In genomic region chr2:217825469-217826235, GRCh38 we compare ENCODE assay signal across 25 cellular contexts.
A peak's percentile ranks its signal among the peaks of the same experiment; 100 is the strongest.
DNase-seq lines count a peak whose midpoint lies in the region; ATAC-seq and TF ChIP-seq lines count a peak whose summit lies in the region.
"Had no signal": no experiment of that assay in that cellular context is flagged by ENCODE, and none has a peak within 500 bp of the region (broad histone marks: within the 10 kb centered on the region; RNA-seq: fewer than 3 reads in every experiment).

No MANE protein-coding gene starts in this region.

- H3K27ac ChIP-seq in adrenal gland (peak overlapping the region in 3 of 5 donors; percentile 69 to 90 (median 78)), gastroesophageal sphincter (peak overlapping the region; percentile 70 to 93 (median 90)), thyroid gland (peak overlapping the region; percentile 67 to 85 (median 83))
- H3K27ac ChIP-seq: BLaER1 treated with 17β-estradiol and CSF1 and Interleukin-3, amounts not matched to agents 10 nM and 100 nM; WERI-Rb-1 had no signal

- H3K4me1 Mint-ChIP-seq in progenitor cell of endocrine pancreas (ENCODE audit: low read depth), result peaks cover 5% of the 10 kb centered on the region
- H3K4me1 Mint-ChIP-seq: activated CD4-positive, alpha-beta T cell treated with anti-CD3 and anti-CD28 coated beads, Interleukin-2, amount 10 ng/mL, durations not matched to agents 24 days and 14 days had no signal

- no peaks in the 10 kb centered on the region for H3K9me3 Mint-ChIP-seq in progenitor cell of endocrine pancreas (ENCODE audit: low read depth)
- H3K9me3 Mint-ChIP-seq: activated CD4-positive, alpha-beta T cell treated with anti-CD3 and anti-CD28 coated beads, Interleukin-2, amount 10 ng/mL, durations not matched to agents 24 days and 14 days; stimulated activated naive CD8-positive, alpha-beta T cell treated with anti-CD3 and anti-CD28 coated beads, Interleukin-15, Interleukin-2, amounts not matched to agents 100 ng/mL and 50 ng/mL, for 24 hours had no signal

- TF ChIP-seq CTCF in adrenal gland (IDR thresholded peaks at IDR 0.05) (no peak), gastroesophageal sphincter (IDR thresholded peaks at IDR 0.05) (no peak), progenitor cell of endocrine pancreas (IDR thresholded peaks at IDR 0.05; ENCODE audit: unreplicated experiment) (no peak), thyroid gland (IDR thresholded peaks at IDR 0.05) (no peak)

- intact Hi-C loops in adrenal gland (cut with DNase I) (no loop called here), thyroid gland (cut with DNase I) (no loop called here)

- H3K27ac Mint-ChIP-seq in progenitor cell of endocrine pancreas, result peak overlapping the region; percentile 43
- H3K27ac Mint-ChIP-seq: activated CD4-positive, alpha-beta T cell treated with anti-CD3 and anti-CD28 coated beads, Interleukin-2, amount 10 ng/mL, durations not matched to agents 24 days and 14 days; stimulated activated naive CD8-positive, alpha-beta T cell treated with anti-CD3 and anti-CD28 coated beads, Interleukin-15, Interleukin-2, amounts not matched to agents 100 ng/mL and 50 ng/mL, for 24 hours had no signal

- peaks cover 4% of the 10 kb centered on the region for H3K27me3 Mint-ChIP-seq in progenitor cell of endocrine pancreas
- H3K27me3 Mint-ChIP-seq: activated CD4-positive, alpha-beta T cell treated with anti-CD3 and anti-CD28 coated beads, Interleukin-2, amount 10 ng/mL, durations not matched to agents 24 days and 14 days; stimulated activated naive CD8-positive, alpha-beta T cell treated with anti-CD3 and anti-CD28 coated beads, Interleukin-15, Interleukin-2, amounts not matched to agents 100 ng/mL and 50 ng/mL, for 24 hours had no signal

- no peak for DNase-seq in adrenal gland
- no peak for DNase-seq in progenitor cell of endocrine pancreas (ENCODE audit: low spot score, unreplicated experiment)
- DNase-seq in thyroid gland, result no peak
- no peak for DNase-seq in cerebellar nuclear complex (lab: John Stamatoyannopoulos, UW)
- no peak for DNase-seq in NCI-H774 (lab: John Stamatoyannopoulos, UW)
- DNase-seq in HuH-7.5 (ENCODE audit: low spot score), result no peak
- DNase-seq: activated CD4-positive, alpha-beta T cell treated with anti-CD3 and anti-CD28 coated beads, Interleukin-2, amount 10 ng/mL, durations not matched to agents 24 days and 14 days; activated naive CD4-positive, alpha-beta T cell; activated T-cell treated with anti-CD3 and anti-CD28 coated beads, Interleukin-2, amount 50 U/mL, for 48 hours; Calu3; cortex of kidney; mesenchymal stem cell; NCI-H1092; NCI-H187; NCI-H2171 treated with DMSO at 0.1 percent for 48 hours; NCI-H526; nucleus accumbens; retina; T-helper 9 cell; WERI-Rb-1 had no signal

- no peak overlapping the region for H3K4me3 Mint-ChIP-seq in progenitor cell of endocrine pancreas (ENCODE audit: low read depth)
- H3K4me3 Mint-ChIP-seq: activated CD4-positive, alpha-beta T cell treated with anti-CD3 and anti-CD28 coated beads, Interleukin-2, amount 10 ng/mL, durations not matched to agents 24 days and 14 days; stimulated activated naive CD8-positive, alpha-beta T cell treated with anti-CD3 and anti-CD28 coated beads, Interleukin-15, Interleukin-2, amounts not matched to agents 100 ng/mL and 50 ng/mL, for 24 hours had no signal

- TF ChIP-seq POLR2A in adrenal gland (IDR thresholded peaks at IDR 0.05) (no peak), gastroesophageal sphincter (IDR thresholded peaks at IDR 0.05) (no peak), thyroid gland (IDR thresholded peaks at IDR 0.05) (no peak)

- H3K4me3 ChIP-seq in adrenal gland, result no peak overlapping the region
- H3K4me3 ChIP-seq in gastroesophageal sphincter, result no peak overlapping the region
- no peak overlapping the region for H3K4me3 ChIP-seq in thyroid gland (replicated peaks in 1 of 3)
- H3K4me3 ChIP-seq: BLaER1 treated with 17β-estradiol and CSF1 and Interleukin-3, amounts not matched to agents 10 nM and 100 nM; vagina had no signal

- no peaks in the 10 kb centered on the region for H3K36me3 Mint-ChIP-seq in progenitor cell of endocrine pancreas (ENCODE audit: insufficient read depth)

- 92 to 97% (median 96%) methylated on average over 6 to 8 of the region's 8 CpGs for WGBS in adrenal gland, 4 donors
- WGBS in gastroesophageal sphincter (ENCODE audit: low coverage in 1 of 2), 2 donors, result 60 to 82% methylated on average over 1 to 3 of the region's 8 CpGs
- 87 to 93% methylated on average over 7 to 8 of the region's 8 CpGs for WGBS in thyroid gland, 2 donors

- peaks cover 22 to 46% of the 10 kb centered on the region in 2 donors for H3K4me1 ChIP-seq in adrenal gland (replicated peaks in 1 of 2)
- H3K4me1 ChIP-seq in gastroesophageal sphincter, result peaks cover 14 to 100% (median 77%) of the 10 kb centered on the region in 3 donors
- peaks cover 44 to 67% of the 10 kb centered on the region in 2 donors for H3K4me1 ChIP-seq in thyroid gland

- no peak for ATAC-seq in gastroesophageal sphincter
- ATAC-seq in HG03571 (IDR thresholded peaks at IDR 0.05; ENCODE audit: unreplicated experiment), result no peak

- H3K9me3 ChIP-seq in adrenal gland (replicated peaks in 1 of 3) (no peaks in the 10 kb centered on the region), gastroesophageal sphincter (no peaks in the 10 kb centered on the region), thyroid gland (no peaks in the 10 kb centered on the region)
- H3K9me3 ChIP-seq: BLaER1 treated with 17β-estradiol and CSF1 and Interleukin-3, amounts not matched to agents 10 nM and 100 nM; vagina had no signal

- H3K36me3 ChIP-seq in adrenal gland (replicated peaks in 1 of 2) (peaks cover 0 to 57% of the 10 kb centered on the region in 2 donors), gastroesophageal sphincter (peaks cover 0 to 90% of the 10 kb centered on the region in 2 donors), thyroid gland (peaks cover 24 to 31% of the 10 kb centered on the region in 2 donors)
- H3K36me3 ChIP-seq: WERI-Rb-1 had no signal

- H3K27me3 ChIP-seq in adrenal gland, result no peaks in the 10 kb centered on the region
- H3K27me3 ChIP-seq in gastroesophageal sphincter, result no peaks in the 10 kb centered on the region
- no peaks in the 10 kb centered on the region for H3K27me3 ChIP-seq in thyroid gland
- H3K27me3 ChIP-seq: BLaER1 treated with 17β-estradiol and CSF1 and Interleukin-3, amounts not matched to agents 10 nM and 100 nM; vagina had no signal

- no peak for TF ChIP-seq EP300 in gastroesophageal sphincter (IDR thresholded peaks at IDR 0.05)
